In genomic region chr4:144723471-144723870, GRCh38 we compare ENCODE assay signal across 29 cellular contexts.
"Had no signal": no experiment of that assay in that cellular context is flagged by ENCODE, and none has a peak within 500 bp of the region (broad histone marks: within the 10 kb centered on the region; RNA-seq: fewer than 3 reads in every experiment).

No MANE protein-coding gene starts in this region.

- H3K27me3 ChIP-seq: ascending aorta, brain microvascular endothelial cell, breast epithelium had no signal

- H3K36me3 ChIP-seq: ascending aorta, breast epithelium had no signal

- H3K9me3 ChIP-seq: ascending aorta, breast epithelium had no signal

- H3K27ac ChIP-seq: ascending aorta, brain microvascular endothelial cell, breast epithelium, VCaP had no signal

- DNase-seq: activated B cell treated with CpG ODN at 0.5 μM for 24 hours; activated CD4-positive, alpha-beta memory T cell treated with anti-CD3 and anti-CD28 coated beads, Interleukin-2, amount 10 ng/mL, durations not matched to agents 7 days and 5 days; activated CD4-positive, alpha-beta T cell treated with anti-CD3 and anti-CD28 coated beads for 1 hour; activated CD4-positive, alpha-beta T cell treated with anti-CD3 and anti-CD28 coated beads for 36 hours; activated CD4-positive, alpha-beta T cell treated with anti-CD3 and anti-CD28 coated beads for 48 hours; activated CD4-positive, alpha-beta T cell treated with anti-CD3 and anti-CD28 coated beads, Interleukin-2, amount 10 ng/mL, durations not matched to agents 7 days and 5 days; activated CD4-positive, alpha-beta T cell treated with anti-CD3 and anti-CD28 coated beads, Interleukin-2, amount 50 U/mL, for 48 hours; activated CD8-positive, alpha-beta memory T cell treated with anti-CD3 and anti-CD28 coated beads for 24 hours; activated CD8-positive, alpha-beta memory T cell treated with anti-CD3 and anti-CD28 coated beads, Interleukin-2, amount 10 ng/mL, durations not matched to agents 7 days and 5 days; activated CD8-positive, alpha-beta memory T cell treated with anti-CD3 and anti-CD28 coated beads, Interleukin-2, amount 50 U/mL, for 48 hours; activated CD8-positive, alpha-beta T cell treated with anti-CD3 and anti-CD28 coated beads, Interleukin-2, amount 10 ng/mL, durations not matched to agents 7 days and 5 days; activated effector memory CD4-positive, alpha-beta T cell treated with Interleukin-2 at 50 U/mL for 16 hours; activated gamma-delta T cell; activated naive CD4-positive, alpha-beta T cell treated with anti-CD3 and anti-CD28 coated beads, Interleukin-2, amount 10 ng/mL, durations not matched to agents 7 days and 5 days; activated naive CD4-positive, alpha-beta T cell treated with Interleukin-2 at 50 U/mL for 16 hours; activated naive CD8-positive, alpha-beta T cell treated with anti-CD3 and anti-CD28 coated beads, Interleukin-2, amount 10 ng/mL, durations not matched to agents 7 days and 5 days; activated naive CD8-positive, alpha-beta T cell treated with anti-CD3 and anti-CD28 coated beads, Interleukin-2, amount 50 U/mL, for 24 hours; activated T-cell treated with anti-CD3 and anti-CD28 coated beads, Interleukin-2, amount 50 U/mL, for 24 hours; activated T-cell treated with anti-CD3 and anti-CD28 coated beads, Interleukin-2, amount 50 U/mL, for 48 hours; amygdala; anterior cingulate cortex; brain microvascular endothelial cell; central memory CD4-positive, alpha-beta T cell; T-helper 1 cell; T-helper 2 cell; T-helper 9 cell had no signal

- H3K4me1 ChIP-seq: ascending aorta, breast epithelium had no signal

- H3K4me3 ChIP-seq: ascending aorta, breast epithelium had no signal

- ATAC-seq: activated CD4-positive, alpha-beta T cell treated with anti-CD3 and anti-CD28 coated beads for 36 hours; activated CD8-positive, alpha-beta memory T cell treated with anti-CD3 and anti-CD28 coated beads, Interleukin-2, amount 10 ng/mL, durations not matched to agents 7 days and 5 days; activated CD8-positive, alpha-beta T cell treated with anti-CD3 and anti-CD28 coated beads, Interleukin-2, amount 10 ng/mL, durations not matched to agents 7 days and 5 days; activated naive CD8-positive, alpha-beta T cell treated with anti-CD3 and anti-CD28 coated beads, Interleukin-2, amount 50 U/mL, for 24 hours had no signal
